Comparison of ENCODE assay signal across 18 cellular contexts in the genomic region with DNA sequence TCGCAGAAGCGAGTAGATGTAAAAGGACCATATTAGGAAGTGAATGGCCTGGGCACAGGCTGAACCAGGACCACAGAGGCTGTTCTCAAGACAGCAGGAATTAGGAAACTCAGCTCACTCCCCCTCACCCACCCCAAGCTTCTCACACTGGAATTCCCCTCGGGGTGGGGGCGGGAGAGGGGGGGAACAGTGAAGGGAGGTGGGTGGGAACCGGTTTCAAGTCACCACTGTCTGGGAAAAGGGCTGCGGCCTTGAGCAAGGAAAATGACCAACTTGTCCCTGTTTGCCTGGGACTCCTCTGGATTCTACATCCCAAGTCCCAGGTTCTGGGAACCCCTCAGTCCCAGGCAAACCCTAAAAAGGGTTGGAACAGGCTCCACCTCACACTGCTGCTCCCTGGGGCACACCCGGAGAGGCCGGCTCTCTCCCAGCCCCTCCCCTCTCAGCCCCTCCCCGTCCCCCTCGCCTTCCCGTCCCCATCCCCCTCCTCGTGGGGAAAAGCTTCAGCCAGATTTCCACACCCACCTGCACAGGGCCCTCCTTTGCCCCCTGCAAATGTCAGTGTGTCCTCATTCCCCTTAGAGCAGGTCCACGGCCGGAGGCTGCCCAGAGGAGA.
A peak's percentile ranks its signal among the peaks of the same experiment; 100 is the strongest.
DNase-seq lines count a peak whose midpoint lies in the region; ATAC-seq, FAIRE-seq and TF ChIP-seq lines count a peak whose summit lies in the region.
"Had no signal": no experiment of that assay in that cellular context is flagged by ENCODE, and none has a peak within 500 bp of the region (broad histone marks: within the 10 kb centered on the region; RNA-seq: fewer than 3 reads in every experiment).

No MANE protein-coding gene starts in this region.

- no peak overlapping the region for H3K9ac ChIP-seq in astrocyte (ENCODE audit: low read length)

- H3K9me3 Mint-ChIP-seq in astrocyte (ENCODE audit: unreplicated experiment) (no peaks in the 10 kb centered on the region), osteocyte (ENCODE audit: unreplicated experiment) (no peaks in the 10 kb centered on the region)
- H3K9me3 Mint-ChIP-seq: activated naive CD8-positive, alpha-beta T cell treated with anti-CD3 and anti-CD28 coated beads, Interleukin-2, amount 10 ng/mL, durations not matched to agents 7 days and 5 days; central memory CD8-positive, alpha-beta T cell; IgD-negative memory B cell; stimulated activated naive CD8-positive, alpha-beta T cell treated with anti-CD3 and anti-CD28 coated beads, Interleukin-15, Interleukin-2, amounts not matched to agents 100 ng/mL and 50 ng/mL, for 24 hours had no signal

- peak overlapping the region; percentile 84 for H3K27ac Mint-ChIP-seq in astrocyte (ENCODE audit: unreplicated experiment)
- H3K27ac Mint-ChIP-seq in osteocyte (ENCODE audit: unreplicated experiment): peak overlapping the region; percentile 81
- H3K27ac Mint-ChIP-seq: activated naive CD8-positive, alpha-beta T cell treated with anti-CD3 and anti-CD28 coated beads, Interleukin-2, amount 10 ng/mL, durations not matched to agents 7 days and 5 days; IgD-negative memory B cell; stimulated activated naive CD8-positive, alpha-beta T cell treated with anti-CD3 and anti-CD28 coated beads, Interleukin-15, Interleukin-2, amounts not matched to agents 100 ng/mL and 50 ng/mL, for 24 hours had no signal

- H3K4me3 ChIP-seq in astrocyte (ENCODE audit: insufficient read depth, low read depth, low read length): no peak overlapping the region
- no peak overlapping the region for H3K4me3 ChIP-seq in iPS DF 6.9 (ENCODE audit: low read length)

- TF ChIP-seq CTCF in astrocyte (IDR thresholded peaks at IDR 0.05; ENCODE audit: insufficient read depth, low read depth, low read length) (no peak), osteocyte (IDR thresholded peaks at IDR 0.05) (no peak)

- H4K20me1 ChIP-seq in astrocyte (ENCODE audit: insufficient read depth, low read length): no peaks in the 10 kb centered on the region

- no peaks in the 10 kb centered on the region for H3K79me2 ChIP-seq in astrocyte (ENCODE audit: insufficient read depth, low read length)

- H3K4me3 Mint-ChIP-seq in astrocyte (ENCODE audit: unreplicated experiment): no peak overlapping the region
- peak overlapping the region; percentile 2 for H3K4me3 Mint-ChIP-seq in osteocyte (ENCODE audit: unreplicated experiment)
- H3K4me3 Mint-ChIP-seq: activated naive CD8-positive, alpha-beta T cell treated with anti-CD3 and anti-CD28 coated beads, Interleukin-2, amount 10 ng/mL, durations not matched to agents 7 days and 5 days; central memory CD8-positive, alpha-beta T cell; IgD-negative memory B cell; stimulated activated naive CD8-positive, alpha-beta T cell treated with anti-CD3 and anti-CD28 coated beads, Interleukin-15, Interleukin-2, amounts not matched to agents 100 ng/mL and 50 ng/mL, for 24 hours had no signal

- H3K36me3 ChIP-seq in astrocyte (ENCODE audit: insufficient read depth, low read length): no peaks in the 10 kb centered on the region
- H3K36me3 ChIP-seq in iPS DF 6.9 (ENCODE audit: control insufficient read depth, insufficient read depth, low read length): no peaks in the 10 kb centered on the region

- H3K4me2 ChIP-seq in astrocyte (ENCODE audit: low read length): no peak overlapping the region

- H3K27me3 Mint-ChIP-seq in astrocyte (ENCODE audit: low read depth, unreplicated experiment): peaks cover 29% of the 10 kb centered on the region
- H3K27me3 Mint-ChIP-seq in osteocyte (ENCODE audit: unreplicated experiment): no peaks in the 10 kb centered on the region

- H3K9me3 ChIP-seq in astrocyte (ENCODE audit: insufficient read depth, low read depth, low read length) (no peaks in the 10 kb centered on the region), iPS DF 6.9 (ENCODE audit: control insufficient read depth, insufficient read depth, low read length) (no peaks in the 10 kb centered on the region)
- H3K9me3 ChIP-seq: Caco-2 had no signal

- H3K4me1 ChIP-seq in astrocyte (ENCODE audit: insufficient read depth, low read length) (no peaks in the 10 kb centered on the region), iPS DF 6.9 (ENCODE audit: control insufficient read depth, insufficient read depth, low read length) (peaks cover 8% of the 10 kb centered on the region; the same call in 1 of the 2 replicates)

- H3K36me3 Mint-ChIP-seq in astrocyte (ENCODE audit: low read depth, unreplicated experiment) (no peaks in the 10 kb centered on the region), osteocyte (ENCODE audit: unreplicated experiment) (no peaks in the 10 kb centered on the region)
- H3K36me3 Mint-ChIP-seq: activated naive CD8-positive, alpha-beta T cell treated with anti-CD3 and anti-CD28 coated beads, Interleukin-2, amount 10 ng/mL, durations not matched to agents 7 days and 5 days; IgD-negative memory B cell had no signal

- H3K4me1 Mint-ChIP-seq in astrocyte (ENCODE audit: low read depth, unreplicated experiment): peaks cover 15% of the 10 kb centered on the region
- H3K4me1 Mint-ChIP-seq in osteocyte (ENCODE audit: unreplicated experiment): peaks cover 47% of the 10 kb centered on the region
- H3K4me1 Mint-ChIP-seq: activated naive CD8-positive, alpha-beta T cell treated with anti-CD3 and anti-CD28 coated beads, Interleukin-2, amount 10 ng/mL, durations not matched to agents 7 days and 5 days; central memory CD8-positive, alpha-beta T cell had no signal

- DNase-seq in EL (peak; percentile 7), astrocyte (ENCODE audit: low read depth) (no peak), iPS DF 6.9 (ENCODE audit: low read depth, low spot score) (peak; percentile 16), osteocyte (ENCODE audit: extremely low spot score, unreplicated experiment) (no peak), activated T-cell treated with anti-CD3 and anti-CD28 coated beads for 4 hours (no peak), RKO (ENCODE audit: low spot score) (no peak), LoVo (ENCODE audit: low spot score) (no peak)
- DNase-seq: activated naive CD8-positive, alpha-beta T cell treated with anti-CD3 and anti-CD28 coated beads, Interleukin-2, amount 10 ng/mL, durations not matched to agents 7 days and 5 days; hypothalamus; NCI-H1105; nucleus accumbens; OCI-M1; SW 1271 had no signal

- no peak overlapping the region for H2AFZ ChIP-seq in astrocyte (ENCODE audit: low read depth, low read length)

- H3K27me3 ChIP-seq in astrocyte (ENCODE audit: insufficient read depth, low read length) (peaks cover 20% of the 10 kb centered on the region), iPS DF 6.9 (ENCODE audit: control insufficient read depth, insufficient read depth, low read length) (no peaks in the 10 kb centered on the region)

- H3K27ac ChIP-seq in astrocyte (ENCODE audit: low read depth, low read length) (no peak overlapping the region), iPS DF 6.9 (ENCODE audit: low read length) (no peak overlapping the region)

- no CpG with 5 or more reads among the region's 14 CpGs for WGBS in iPS DF 6.9 (ENCODE audit: insufficient coverage, insufficient read length)

- no peak for ATAC-seq in HG03442 (IDR thresholded peaks at IDR 0.05; ENCODE audit: unreplicated experiment)

- no peak for FAIRE-seq in astrocyte (lab: Jason Lieb, UNC)

Comparison
In these comparisons a context has a peak if more than half of its experiments do, and no peak if none do; other contexts are left out.
1. DNase-seq: peak in EL (single experiment) and iPS DF 6.9 (single experiment); none in astrocyte (single experiment), osteocyte (single experiment), activated T-cell treated with anti-CD3 and anti-CD28 coated beads for 4 hours (single experiment), RKO (single experiment) and LoVo (single experiment).